ENCODE assay signal across 8 cellular contexts in genomic region chr22:39241632-39242388, GRCh38. TPM values are rescaled to one million over a fixed set of nuclear protein-coding genes. Genes with fewer than 3 reads are reported as not detected.
DNase-seq lines count a peak whose midpoint lies in the region; ATAC-seq, FAIRE-seq and TF ChIP-seq lines count a peak whose summit lies in the region.

No MANE protein-coding gene starts in this region.

- 9 to 10% methylated on average over 49 to 71 of the region's 71 CpGs for WGBS in pancreas, 2 donors

- H3K27ac ChIP-seq in pancreas = peak overlapping the region; percentile 82 to 93 (median 86)

- H3K27me3 ChIP-seq in pancreas = no peaks in the 10 kb centered on the region

- peaks cover 13 to 32% (median 27%) of the 10 kb centered on the region in 3 donors for H3K4me1 ChIP-seq in pancreas

- no peaks in the 10 kb centered on the region for H3K36me3 ChIP-seq in pancreas

- intact Hi-C loops in pancreas (cut with DNase I) = loop anchor here in 1 of 3 donors (10.0 kb wide), 1 partner anchor 63 kb away; no protein-coding TSS in a partner anchor

- ATAC-seq in pancreas (peak in 1 of 4 donors; percentile 3), GM19452 (IDR thresholded peaks at IDR 0.05; ENCODE audit: unreplicated experiment) (no peak), GM18517 (IDR thresholded peaks at IDR 0.05; ENCODE audit: unreplicated experiment) (no peak)

- H3K4me3 ChIP-seq in pancreas = peak overlapping the region; percentile 27 to 79 (median 59)

- TF ChIP-seq CTCF in pancreas (IDR thresholded peaks at IDR 0.05) = no peak

- no peaks in the 10 kb centered on the region for H3K9me3 ChIP-seq in pancreas

- DNase-seq in DMS53 treated with DMSO at 0.1 percent for 48 hours (lab: John Stamatoyannopoulos, UW; ENCODE audit: unreplicated experiment) (peak; percentile 35), T-helper 22 cell (ENCODE audit: low read depth) (peak; percentile 24), pancreas (peak in 2 of 6 donors; percentile 67 to 79), pons (ENCODE audit: low spot score) (no peak), NCI-H748 (lab: John Stamatoyannopoulos, UW; ENCODE audit: unreplicated experiment) (no peak)
- peak; percentile 27 for DNase-seq in effector CD4-positive, alpha-beta T cell

- FAIRE-seq in pancreas (lab: Jason Lieb, UNC) = no peak

RNA-seq across cellular contexts. Expression of gene PDGFB, which starts 3.0 kb away (rescaled TPM):
- total RNA-seq in pancreas = 10 to 100 TPM in 1 of 6 donors, 1 to 10 TPM in 5; 2.7 to 12.1 (median 4.4) TPM
- 1 to 10 TPM; 4.0 to 4.7 TPM for polyA plus RNA-seq in pancreas

Comparison
In these comparisons a context has a peak if more than half of its experiments do, and no peak if none do; other contexts are left out.
1. DNase-seq: peak in DMS53 treated with DMSO at 0.1 percent for 48 hours (single experiment), T-helper 22 cell (single experiment) and effector CD4-positive, alpha-beta T cell (single experiment); none in pons (single experiment) and NCI-H748 (single experiment).